ENCODE assay signal across 13 cellular contexts in genomic region chr7:34107306-34107705, GRCh38.
DNase-seq lines count a peak whose midpoint lies in the region; ATAC-seq and TF ChIP-seq lines count a peak whose summit lies in the region.
"Had no signal": no experiment of that assay in that cellular context is flagged by ENCODE, and none has a peak within 500 bp of the region (broad histone marks: within the 10 kb centered on the region; RNA-seq: fewer than 3 reads in every experiment).

No MANE protein-coding gene starts in this region.

- no peak for TF ChIP-seq CTCF in left ventricle myocardium inferior (IDR thresholded peaks at IDR 0.05; ENCODE audit: borderline replicate concordance)
- TF ChIP-seq CTCF in activated CD8-positive, alpha-beta T cell treated with anti-CD3 and anti-CD28 coated beads for 36 hours (IDR thresholded peaks at IDR 0.05) = no peak

- DNase-seq in AG08395 (ENCODE audit: low spot score) (peak; percentile 85), HT1080 (ENCODE audit: low read depth) (peak; percentile 38), adipocyte (ENCODE audit: low read depth) (peak; percentile 48), left ventricle myocardium inferior (no peak), T-helper 1 cell (no peak), T1000 (lab: John Stamatoyannopoulos, UW) (no peak)
- DNase-seq in activated CD8-positive, alpha-beta T cell treated with anti-CD3 and anti-CD28 coated beads for 36 hours = no peak
- DNase-seq in activated naive CD4-positive, alpha-beta T cell treated with Interleukin-2 at 50 U/mL for 16 hours = no peak
- DNase-seq: activated T-cell treated with anti-CD3 and anti-CD28 coated beads, Interleukin-2, amount 50 U/mL, for 72 hours; NCI-H345; SJCRH30 had no signal

- H3K4me3 ChIP-seq in adipocyte (ENCODE audit: low read length) (peak overlapping the region; percentile 51), left ventricle myocardium inferior (no peak overlapping the region)
- H3K4me3 ChIP-seq: lung, SJCRH30 had no signal

- H3K36me3 Mint-ChIP-seq in activated CD8-positive, alpha-beta T cell treated with anti-CD3 and anti-CD28 coated beads for 36 hours (ENCODE audit: low read depth) = no peaks in the 10 kb centered on the region
- H3K36me3 Mint-ChIP-seq: CD14-positive monocyte had no signal

- H3K9me3 ChIP-seq in adipocyte (ENCODE audit: control insufficient read depth, low read length) (no peaks in the 10 kb centered on the region), left ventricle myocardium inferior (replicated peaks) (no peaks in the 10 kb centered on the region)
- H3K9me3 ChIP-seq: SJCRH30 had no signal

- no peaks in the 10 kb centered on the region for H3K9me3 Mint-ChIP-seq in activated CD8-positive, alpha-beta T cell treated with anti-CD3 and anti-CD28 coated beads for 36 hours

- intact Hi-C loops in left ventricle myocardium inferior (cut with micrococcal nuclease) = no loop called here
- intact Hi-C loops in activated CD8-positive, alpha-beta T cell treated with anti-CD3 and anti-CD28 coated beads for 36 hours (cut with micrococcal nuclease) = no loop called here

- no peak overlapping the region for H3K27ac Mint-ChIP-seq in activated CD8-positive, alpha-beta T cell treated with anti-CD3 and anti-CD28 coated beads for 36 hours
- H3K27ac Mint-ChIP-seq: activated T-cell treated with anti-CD3 and anti-CD28 coated beads, Interleukin-2, amount 50 U/mL, for 72 hours; CD14-positive monocyte had no signal

- ATAC-seq in activated CD8-positive, alpha-beta T cell treated with anti-CD3 and anti-CD28 coated beads for 36 hours = no peak
- ATAC-seq: activated T-cell treated with anti-CD3 and anti-CD28 coated beads, Interleukin-2, amount 50 U/mL, for 72 hours had no signal

- POLR2A ChIA-PET in activated CD8-positive, alpha-beta T cell treated with anti-CD3 and anti-CD28 coated beads for 36 hours (lab: Charles Lee) = no interaction called here

- H3K4me3 Mint-ChIP-seq in activated CD8-positive, alpha-beta T cell treated with anti-CD3 and anti-CD28 coated beads for 36 hours = no peak overlapping the region
- H3K4me3 Mint-ChIP-seq: activated T-cell treated with anti-CD3 and anti-CD28 coated beads, Interleukin-2, amount 50 U/mL, for 72 hours; CD14-positive monocyte had no signal

- no peak overlapping the region for H3K9ac ChIP-seq in adipocyte (ENCODE audit: low read length)

- H3K4me1 ChIP-seq in adipocyte (ENCODE audit: control insufficient read depth, insufficient read depth, low read length) (peaks cover 52% of the 10 kb centered on the region), left ventricle myocardium inferior (peaks cover 6% of the 10 kb centered on the region)
- H3K4me1 ChIP-seq: SJCRH30 had no signal

- peak overlapping the region; percentile 24 for H3K27ac ChIP-seq in left ventricle myocardium inferior (replicated peaks)
- H3K27ac ChIP-seq: SJCRH30 had no signal

- CTCF ChIA-PET in activated CD8-positive, alpha-beta T cell treated with anti-CD3 and anti-CD28 coated beads for 36 hours (lab: Charles Lee) = no interaction called here

- H3K4me1 Mint-ChIP-seq in activated CD8-positive, alpha-beta T cell treated with anti-CD3 and anti-CD28 coated beads for 36 hours (ENCODE audit: low read depth) = no peaks in the 10 kb centered on the region
- H3K4me1 Mint-ChIP-seq: CD14-positive monocyte had no signal

- H3K27me3 Mint-ChIP-seq in activated CD8-positive, alpha-beta T cell treated with anti-CD3 and anti-CD28 coated beads for 36 hours = peaks cover 2% of the 10 kb centered on the region

- no peaks in the 10 kb centered on the region for H3K36me3 ChIP-seq in adipocyte (ENCODE audit: control insufficient read depth, insufficient read depth, low read length, severe bottlenecking)
- H3K36me3 ChIP-seq in left ventricle myocardium inferior = no peaks in the 10 kb centered on the region
- H3K36me3 ChIP-seq: SJCRH30 had no signal

- no peaks in the 10 kb centered on the region for H3K27me3 ChIP-seq in adipocyte (replicated peaks; ENCODE audit: control insufficient read depth, insufficient read depth, low read length)
- no peaks in the 10 kb centered on the region for H3K27me3 ChIP-seq in left ventricle myocardium inferior (ENCODE audit: low read depth)

Comparison
In these comparisons a context has a peak if more than half of its experiments do, and no peak if none do; other contexts are left out.
1. DNase-seq: peak in AG08395 (single experiment), HT1080 (single experiment) and adipocyte (single experiment); none in left ventricle myocardium inferior (single experiment), activated CD8-positive, alpha-beta T cell treated with anti-CD3 and anti-CD28 coated beads for 36 hours (single experiment), T-helper 1 cell (0 of 5), activated naive CD4-positive, alpha-beta T cell treated with Interleukin-2 at 50 U/mL for 16 hours (single experiment) and T1000 (single experiment).